ENCODE assay signal across 17 cellular contexts in genomic region chr18:13474336-13474735, GRCh38.
DNase-seq lines count a peak whose midpoint lies in the region; ATAC-seq and TF ChIP-seq lines count a peak whose summit lies in the region.
"Had no signal": no experiment of that assay in that cellular context is flagged by ENCODE, and none has a peak within 500 bp of the region (broad histone marks: within the 10 kb centered on the region; RNA-seq: fewer than 3 reads in every experiment).

No MANE protein-coding gene starts in this region.

- peaks cover 99% of the 10 kb centered on the region for H3K79me2 ChIP-seq in DND-41 (ENCODE audit: insufficient read depth, low read length)

- 95 to 100% methylated on average over 3 of the region's 3 CpGs for WGBS in tibial nerve, 2 donors
- WGBS in body of pancreas, 2 donors = 83 to 94% methylated on average over 3 of the region's 3 CpGs

- peaks cover 0 to 47% (median 0%) of the 10 kb centered on the region in 11 experiments; a peak in 7 of 22 replicates for H4K20me1 ChIP-seq in BLaER1 treated with 17β-estradiol and CSF1 and Interleukin-3, amounts not matched to agents 10 nM and 100 nM
- H4K20me1 ChIP-seq in DND-41 (ENCODE audit: insufficient read depth, low read length) = peaks cover 69% of the 10 kb centered on the region

- ATAC-seq in DND-41 (ENCODE audit: insufficient read depth, low read depth) (no peak), sciatic nerve (no peak), HG03354 (IDR thresholded peaks at IDR 0.05; ENCODE audit: poor library complexity, severe bottlenecking, unreplicated experiment) (no peak), body of pancreas (no peak)
- ATAC-seq: K562, PC-3, SK-N-SH treated with all-trans-retinoic acid at 6 μM for 48 hours had no signal

- H3K4me1 ChIP-seq in BLaER1 treated with 17β-estradiol and CSF1 and Interleukin-3, amounts not matched to agents 10 nM and 100 nM = peaks cover 45 to 64% (median 55%) of the 10 kb centered on the region in 10 experiments
- 0 out of 2 replicates have a peak, but pooled peaks cover 6% of the 10 kb centered on the region for H3K4me1 ChIP-seq in DND-41 (ENCODE audit: insufficient read depth, low read length)
- peaks cover 0 to 36% (median 10%) of the 10 kb centered on the region in 4 donors for H3K4me1 ChIP-seq in tibial nerve
- H3K4me1 ChIP-seq in body of pancreas = peaks cover 11% of the 10 kb centered on the region

- H3K27ac Mint-ChIP-seq in chondrocyte (ENCODE audit: unreplicated experiment) = peak overlapping the region; percentile 87

- intact Hi-C loops in sciatic nerve (cut with DNase I) (no loop called here), body of pancreas (cut with DNase I) (no loop called here)

- no peaks in the 10 kb centered on the region for H3K27me3 Mint-ChIP-seq in chondrocyte (ENCODE audit: low read depth)

- no peak overlapping the region for H3K9ac ChIP-seq in BLaER1 treated with 17β-estradiol and CSF1 and Interleukin-3, amounts not matched to agents 10 nM and 100 nM
- H3K9ac ChIP-seq in DND-41 (ENCODE audit: low read depth, low read length) = no peak overlapping the region

- DNase-seq in DND-41 (no peak), chondrocyte (ENCODE audit: low spot score) (no peak), sciatic nerve (ENCODE audit: low spot score) (peak; percentile 28), tibial nerve (ENCODE audit: low spot score in 2 of 2) (no peak), body of pancreas (no peak)
- DNase-seq: GOT3, NCI-H1436, NCI-H1930, NCI-H226, NCI-H524 treated with DMSO at 0.1 percent for 48 hours, PC-3, RPMI8226, SHP77 treated with DMSO at 0.1 percent for 48 hours had no signal

- peak overlapping the region; percentile 11 to 60 (median 29); a peak in 20 of 22 replicates for H3K4me2 ChIP-seq in BLaER1 treated with 17β-estradiol and CSF1 and Interleukin-3, amounts not matched to agents 10 nM and 100 nM
- no peak overlapping the region for H3K4me2 ChIP-seq in DND-41 (ENCODE audit: insufficient read depth, low read length)

- peaks cover 66% of the 10 kb centered on the region for H3K4me1 Mint-ChIP-seq in chondrocyte (ENCODE audit: low read depth)

- no peak for TF ChIP-seq CTCF in DND-41 (IDR thresholded peaks at IDR 0.05; ENCODE audit: borderline replicate concordance, extremely low read depth, low read length, poor library complexity, severe bottlenecking)
- TF ChIP-seq CTCF in chondrocyte (IDR thresholded peaks at IDR 0.05) = no peak
- no peak for TF ChIP-seq CTCF in tibial nerve (IDR thresholded peaks at IDR 0.05)
- TF ChIP-seq CTCF in body of pancreas (IDR thresholded peaks at IDR 0.05) = no peak

- peaks cover 0 to 33% (median 21%) of the 10 kb centered on the region in 11 experiments; a peak in 19 of 22 replicates for H3K9me3 ChIP-seq in BLaER1 treated with 17β-estradiol and CSF1 and Interleukin-3, amounts not matched to agents 10 nM and 100 nM (replicated peaks in 1 of 11)
- H3K9me3 ChIP-seq in DND-41 (ENCODE audit: insufficient read depth, low read length, severe bottlenecking) = no peaks in the 10 kb centered on the region
- no peaks in the 10 kb centered on the region for H3K9me3 ChIP-seq in tibial nerve
- no peaks in the 10 kb centered on the region for H3K9me3 ChIP-seq in body of pancreas

- peaks cover 5% of the 10 kb centered on the region for H3K36me3 Mint-ChIP-seq in chondrocyte (ENCODE audit: low read depth)

- no peaks in the 10 kb centered on the region for H3K27me3 ChIP-seq in BLaER1 treated with 17β-estradiol and CSF1 and Interleukin-3, amounts not matched to agents 10 nM and 100 nM
- H3K27me3 ChIP-seq in DND-41 (ENCODE audit: insufficient read depth, low read length, poor library complexity) = no peaks in the 10 kb centered on the region
- H3K27me3 ChIP-seq in tibial nerve = no peaks in the 10 kb centered on the region
- no peaks in the 10 kb centered on the region for H3K27me3 ChIP-seq in body of pancreas

- no peak for TF ChIP-seq EP300 in tibial nerve (IDR thresholded peaks at IDR 0.05)

- peak overlapping the region in 5 of 11 experiments; percentile 8 to 54 (median 48); a peak in 3 of 22 replicates for H3K27ac ChIP-seq in BLaER1 treated with 17β-estradiol and CSF1 and Interleukin-3, amounts not matched to agents 10 nM and 100 nM
- H3K27ac ChIP-seq in DND-41 (ENCODE audit: low read length) (peak overlapping the region; percentile 65), tibial nerve (no peak overlapping the region), body of pancreas (no peak overlapping the region)

- no peak overlapping the region for H3K4me3 Mint-ChIP-seq in chondrocyte (ENCODE audit: unreplicated experiment)

- no peak overlapping the region for H2AFZ ChIP-seq in DND-41 (ENCODE audit: low read depth, low read length)

- peaks cover 26 to 98% (median 66%) of the 10 kb centered on the region in 11 experiments; a peak in 21 of 22 replicates for H3K36me3 ChIP-seq in BLaER1 treated with 17β-estradiol and CSF1 and Interleukin-3, amounts not matched to agents 10 nM and 100 nM
- H3K36me3 ChIP-seq in DND-41 (ENCODE audit: insufficient read depth, low read length) (peaks cover 85% of the 10 kb centered on the region), tibial nerve (no peaks in the 10 kb centered on the region), body of pancreas (replicated peaks in 1 of 2; ENCODE audit: insufficient read depth in 1 of 2, low read depth in 2 of 2) (no peaks in the 10 kb centered on the region)

- H3K9me3 Mint-ChIP-seq in chondrocyte (ENCODE audit: low read depth) = peaks cover 1% of the 10 kb centered on the region

- TF ChIP-seq POLR2A in tibial nerve (IDR thresholded peaks at IDR 0.05) (no peak), body of pancreas (IDR thresholded peaks at IDR 0.05) (no peak)

- H3K4me3 ChIP-seq in BLaER1 treated with 17β-estradiol and CSF1 and Interleukin-3, amounts not matched to agents 10 nM and 100 nM = no peak overlapping the region
- H3K4me3 ChIP-seq in DND-41 (ENCODE audit: low read depth in 1 of 2, low read length in 2 of 2) = no peak overlapping the region
- H3K4me3 ChIP-seq in tibial nerve = no peak overlapping the region
- no peak overlapping the region for H3K4me3 ChIP-seq in body of pancreas
- H3K4me3 ChIP-seq: K562 had no signal
